19 cellular contexts compared by ENCODE assay signal in genomic region chr16:12060751-12061150, GRCh38.
DNase-seq lines count a peak whose midpoint lies in the region; ATAC-seq and TF ChIP-seq lines count a peak whose summit lies in the region.
"Had no signal": no experiment of that assay in that cellular context is flagged by ENCODE, and none has a peak within 500 bp of the region (broad histone marks: within the 10 kb centered on the region; RNA-seq: fewer than 3 reads in every experiment).

No MANE protein-coding gene starts in this region.

- CTCF ChIA-PET in activated CD4-positive, alpha-beta memory T cell treated with anti-CD3 and anti-CD28 coated beads, Interleukin-2, amount 10 ng/mL, durations not matched to agents 7 days and 5 days (lab: Charles Lee), result no interaction called here
- CTCF ChIA-PET in A673 (lab: Charles Lee), result no interaction called here

- no peaks in the 10 kb centered on the region for H3K36me3 Mint-ChIP-seq in activated CD4-positive, alpha-beta memory T cell treated with anti-CD3 and anti-CD28 coated beads, Interleukin-2, amount 10 ng/mL, durations not matched to agents 7 days and 5 days (ENCODE audit: low read depth)

- intact Hi-C loops in lower lobe of right lung (cut with DNase I), result no loop called here
- intact Hi-C loops in A673 (cut with micrococcal nuclease; ENCODE audit: unreplicated experiment), result loop anchor here (10.0 kb wide), 2 partner anchors 186 to 266 kb away; partner anchors contain the start of gene ZC3H7A

- DNase-seq in lower lobe of right lung (peak; percentile 25), germinal center (ENCODE audit: low spot score) (no peak), A673 (ENCODE audit: low spot score) (no peak)
- no peak for DNase-seq in activated CD4-positive, alpha-beta memory T cell treated with anti-CD3 and anti-CD28 coated beads, Interleukin-2, amount 10 ng/mL, durations not matched to agents 7 days and 5 days
- DNase-seq: activated effector memory CD4-positive, alpha-beta T cell treated with Interleukin-2 at 50 U/mL for 16 hours; adrenal gland; CD4-positive, alpha-beta T cell; cerebellar nuclear complex; Kasumi-1; NCI-H1436; NCI-H345; spleen had no signal

- no peak overlapping the region for H3K4me3 Mint-ChIP-seq in activated CD4-positive, alpha-beta memory T cell treated with anti-CD3 and anti-CD28 coated beads, Interleukin-2, amount 10 ng/mL, durations not matched to agents 7 days and 5 days
- H3K4me3 Mint-ChIP-seq: CD4-positive, alpha-beta T cell; stimulated activated memory B cell treated with anti-CD40 and anti-IgM and Interleukin-4, amounts not matched to agents 10 μg/mL and 1 μg/mL and 100 μg/mL, for 72 hours had no signal

- H3K4me1 ChIP-seq in BLaER1 (peaks cover 48% of the 10 kb centered on the region), OCI-LY3 (ENCODE audit: low read length) (peaks cover 40% of the 10 kb centered on the region), lower lobe of right lung (peaks cover 26% of the 10 kb centered on the region), A673 (ENCODE audit: insufficient read depth, low read length, poor library complexity, severe bottlenecking) (peaks cover 7% of the 10 kb centered on the region)
- H3K4me1 ChIP-seq: A549 had no signal

- H3K4me1 Mint-ChIP-seq in activated CD4-positive, alpha-beta memory T cell treated with anti-CD3 and anti-CD28 coated beads, Interleukin-2, amount 10 ng/mL, durations not matched to agents 7 days and 5 days, result peaks cover 4% of the 10 kb centered on the region

- no TSS peak for BruUV-seq in A673 (replicated peaks; lab: Mats Ljungman, UMichigan)

- no peaks in the 10 kb centered on the region; the same call in 1 of the 2 replicates for H4K20me1 ChIP-seq in BLaER1
- no peaks in the 10 kb centered on the region for H4K20me1 ChIP-seq in OCI-LY3 (ENCODE audit: insufficient read depth, low read length)

- POLR2A ChIA-PET in activated CD4-positive, alpha-beta memory T cell treated with anti-CD3 and anti-CD28 coated beads, Interleukin-2, amount 10 ng/mL, durations not matched to agents 7 days and 5 days (lab: Charles Lee), result interaction anchor here (0.7 to 1.1 kb wide), 2 partner anchors 19 to 318 kb away, joined by 3 read pairs; partner anchors contain the start of gene TXNDC11
- POLR2A ChIA-PET in A673 (lab: Charles Lee; ENCODE audit: low non-redundant PET), result no interaction called here

- H3K9ac ChIP-seq in BLaER1, result no peak overlapping the region
- 0 out of 2 replicates have a peak overlapping the region, but pooled peaks have one; percentile 10 for H3K9ac ChIP-seq in OCI-LY3 (ENCODE audit: low read length)

- peak overlapping the region; percentile 68 for H3K4me2 ChIP-seq in BLaER1
- H3K4me2 ChIP-seq in OCI-LY3 (ENCODE audit: low read length), result peak overlapping the region; percentile 68
- H3K4me2 ChIP-seq: A549 had no signal

- H3K36me3 ChIP-seq in BLaER1 (peaks cover 34% of the 10 kb centered on the region; the same call in 1 of the 2 replicates), OCI-LY3 (replicated peaks; ENCODE audit: low read depth, low read length) (peaks cover 5% of the 10 kb centered on the region), lower lobe of right lung (peaks cover 12% of the 10 kb centered on the region), A673 (ENCODE audit: insufficient read depth, low read length, poor library complexity, severe bottlenecking) (no peaks in the 10 kb centered on the region)
- H3K36me3 ChIP-seq: adrenal gland had no signal

- H3K27me3 ChIP-seq in BLaER1, result no peaks in the 10 kb centered on the region
- H3K27me3 ChIP-seq in OCI-LY3 (ENCODE audit: low read depth, low read length), result no peaks in the 10 kb centered on the region
- no peaks in the 10 kb centered on the region for H3K27me3 ChIP-seq in lower lobe of right lung (ENCODE audit: low read depth)
- no peaks in the 10 kb centered on the region for H3K27me3 ChIP-seq in A673 (replicated peaks; ENCODE audit: insufficient read depth, low read depth, low read length, poor library complexity)
- H3K27me3 ChIP-seq: adrenal gland, spleen had no signal

- no peaks in the 10 kb centered on the region for H3K27me3 Mint-ChIP-seq in activated CD4-positive, alpha-beta memory T cell treated with anti-CD3 and anti-CD28 coated beads, Interleukin-2, amount 10 ng/mL, durations not matched to agents 7 days and 5 days
- H3K27me3 Mint-ChIP-seq: CD4-positive, alpha-beta T cell; progenitor cell of endocrine pancreas; stimulated activated memory B cell treated with anti-CD40 and anti-IgM and Interleukin-4, amounts not matched to agents 10 μg/mL and 1 μg/mL and 100 μg/mL, for 72 hours had no signal

- ATAC-seq in GM21381 (IDR thresholded peaks at IDR 0.05; ENCODE audit: unreplicated experiment) (peak; percentile 48), lower lobe of right lung (no peak), HG03469 (IDR thresholded peaks at IDR 0.05; ENCODE audit: unreplicated experiment) (no peak)
- ATAC-seq: stimulated activated memory B cell treated with anti-CD40 and anti-IgM and Interleukin-4, amounts not matched to agents 10 μg/mL and 1 μg/mL and 100 μg/mL, for 72 hours had no signal

- H3K27ac Mint-ChIP-seq in activated CD4-positive, alpha-beta memory T cell treated with anti-CD3 and anti-CD28 coated beads, Interleukin-2, amount 10 ng/mL, durations not matched to agents 7 days and 5 days, result no peak overlapping the region
- H3K27ac Mint-ChIP-seq: progenitor cell of endocrine pancreas; stimulated activated memory B cell treated with anti-CD40 and anti-IgM and Interleukin-4, amounts not matched to agents 10 μg/mL and 1 μg/mL and 100 μg/mL, for 72 hours had no signal

- H3K9me3 Mint-ChIP-seq in activated CD4-positive, alpha-beta memory T cell treated with anti-CD3 and anti-CD28 coated beads, Interleukin-2, amount 10 ng/mL, durations not matched to agents 7 days and 5 days, result no peaks in the 10 kb centered on the region
- H3K9me3 Mint-ChIP-seq: CD4-positive, alpha-beta T cell; stimulated activated memory B cell treated with anti-CD40 and anti-IgM and Interleukin-4, amounts not matched to agents 10 μg/mL and 1 μg/mL and 100 μg/mL, for 72 hours had no signal

- H3K79me2 ChIP-seq in OCI-LY3 (ENCODE audit: low read length), result no peaks in the 10 kb centered on the region

- H3K4me3 ChIP-seq in BLaER1, result no peak overlapping the region
- peak overlapping the region; percentile 36; the same call in 1 of the 2 replicates for H3K4me3 ChIP-seq in OCI-LY3 (ENCODE audit: low read length)
- H3K4me3 ChIP-seq in lower lobe of right lung, result no peak overlapping the region
- no peak overlapping the region for H3K4me3 ChIP-seq in A673 (ENCODE audit: low read depth, low read length, poor library complexity, severe bottlenecking)
- H3K4me3 ChIP-seq: A549, adrenal gland, spleen had no signal

- H3K27ac ChIP-seq in BLaER1 (peak overlapping the region; percentile 4; the same call in 1 of the 2 replicates), OCI-LY3 (ENCODE audit: low read length) (peak overlapping the region; percentile 60), lower lobe of right lung (no peak overlapping the region), A673 (ENCODE audit: low read depth, low read length, poor library complexity, severe bottlenecking) (no peak overlapping the region)
- H3K27ac ChIP-seq: A549 had no signal

- H2AFZ ChIP-seq in OCI-LY3 (ENCODE audit: low read depth, low read length), result no peak overlapping the region

- TF ChIP-seq CTCF in OCI-LY3 (IDR thresholded peaks at IDR 0.05; ENCODE audit: low read depth, low read length) (no peak), lower lobe of right lung (IDR thresholded peaks at IDR 0.05) (no peak), A673 (conservative IDR thresholded peaks at IDR 0.05; ENCODE audit: low read depth, low read length) (no peak)

- H3K9me3 ChIP-seq in BLaER1 (no peaks in the 10 kb centered on the region), OCI-LY3 (ENCODE audit: insufficient read depth, low read length) (no peaks in the 10 kb centered on the region), lower lobe of right lung (no peaks in the 10 kb centered on the region), A673 (ENCODE audit: low read depth, low read length, poor library complexity, severe bottlenecking) (no peaks in the 10 kb centered on the region)
- H3K9me3 ChIP-seq: A549, adrenal gland, spleen had no signal

Comparison
In these comparisons a context has a peak if more than half of its experiments do, and no peak if none do; other contexts are left out.
1. H3K27ac ChIP-seq: peak in BLaER1 (single experiment) and OCI-LY3 (single experiment); none in lower lobe of right lung (single experiment) and A673 (single experiment).